24 cellular contexts compared by ENCODE assay signal in genomic region chr3:150913174-150913922, GRCh38. TPM values are rescaled to one million over a fixed set of nuclear protein-coding genes. Genes with fewer than 3 reads are reported as not detected.
DNase-seq lines count a peak whose midpoint lies in the region; ATAC-seq and TF ChIP-seq lines count a peak whose summit lies in the region.
"Had no signal": no experiment of that assay in that cellular context is flagged by ENCODE, and none has a peak within 500 bp of the region (broad histone marks: within the 10 kb centered on the region; RNA-seq: fewer than 3 reads in every experiment).

No MANE protein-coding gene starts in this region.

- H3K27me3 ChIP-seq in OCI-LY3 (ENCODE audit: low read depth, low read length) (peaks cover 51% of the 10 kb centered on the region), colonic mucosa (no peaks in the 10 kb centered on the region)

- no peaks in the 10 kb centered on the region for H4K20me1 ChIP-seq in OCI-LY3 (ENCODE audit: insufficient read depth, low read length)

- intact Hi-C loops in colonic mucosa (cut with DNase I) (no loop called here), CD14-positive monocyte (cut with micrococcal nuclease) (no loop called here)

- H3K27ac ChIP-seq in OCI-LY3 (ENCODE audit: low read length) (no peak overlapping the region), colonic mucosa (no peak overlapping the region)
- H3K27ac ChIP-seq: esophagus muscularis mucosa, suprapubic skin had no signal

- H3K9ac ChIP-seq in OCI-LY3 (ENCODE audit: low read length) (no peak overlapping the region), colonic mucosa (ENCODE audit: low read depth in 2 of 2, low read length in 2 of 2) (no peak overlapping the region)

- no peaks in the 10 kb centered on the region for H3K36me3 Mint-ChIP-seq in CD14-positive monocyte
- H3K36me3 Mint-ChIP-seq: activated naive CD4-positive, alpha-beta T cell treated with anti-CD3 and anti-CD28 coated beads, Interleukin-2, amount 10 ng/mL, durations not matched to agents 7 days and 5 days had no signal

- peak overlapping the region in 1 of 2 donors; percentile 31 for H3K4me3 Mint-ChIP-seq in CD14-positive monocyte
- H3K4me3 Mint-ChIP-seq: activated naive CD4-positive, alpha-beta T cell treated with anti-CD3 and anti-CD28 coated beads, Interleukin-2, amount 10 ng/mL, durations not matched to agents 7 days and 5 days had no signal

- TF ChIP-seq CTCF in OCI-LY3 (IDR thresholded peaks at IDR 0.05; ENCODE audit: low read depth, low read length) (no peak), colonic mucosa (IDR thresholded peaks at IDR 0.05) (no peak), CD14-positive monocyte (IDR thresholded peaks at IDR 0.05) (no peak)

- DNase-seq in DMS 273 (lab: John Stamatoyannopoulos, UW; ENCODE audit: unreplicated experiment), result peak; percentile 78
- DNase-seq in iris pigment epithelial cell (ENCODE audit: low read depth), result peak; percentile 16
- no peak for DNase-seq in colonic mucosa
- DNase-seq in C1 segment of cervical spinal cord (lab: John Stamatoyannopoulos, UW), result no peak
- no peak for DNase-seq in CD14-positive monocyte (ENCODE audit: low spot score)
- DNase-seq: activated CD4-positive, alpha-beta T cell treated with anti-CD3 and anti-CD28 coated beads for 48 hours; activated naive CD4-positive, alpha-beta T cell treated with anti-CD3 and anti-CD28 coated beads, Interleukin-2, amount 10 ng/mL, durations not matched to agents 7 days and 5 days; dorsolateral prefrontal cortex; GDM1; HCEC 1CT; IMR-90; mucosa of descending colon; NCI-H1092; occipital lobe; SHP77 treated with DMSO at 0.1 percent for 48 hours; stimulated activated CD4-positive, alpha-beta T cell treated with anti-CD3 and anti-CD28 coated beads, Interleukin-4, amount 100 ng/mL, for 24 hours; stimulated activated CD8-positive, alpha-beta memory T cell treated with anti-CD3 and anti-CD28 coated beads, Interleukin-4, amount 100 ng/mL, for 48 hours; T1000 had no signal

- peak overlapping the region in 1 of 7 donors; percentile 77 for H3K27ac Mint-ChIP-seq in CD14-positive monocyte
- H3K27ac Mint-ChIP-seq: activated naive CD4-positive, alpha-beta T cell treated with anti-CD3 and anti-CD28 coated beads, Interleukin-2, amount 10 ng/mL, durations not matched to agents 7 days and 5 days had no signal

- H3K4me3 ChIP-seq in OCI-LY3 (ENCODE audit: low read length), result no peak overlapping the region
- H3K4me3 ChIP-seq in colonic mucosa, result no peak overlapping the region
- H3K4me3 ChIP-seq: dorsolateral prefrontal cortex, esophagus muscularis mucosa, mucosa of descending colon, suprapubic skin had no signal

- peak overlapping the region; percentile 58 for H3K4me2 ChIP-seq in OCI-LY3 (ENCODE audit: low read length)

- H3K27me3 Mint-ChIP-seq in CD14-positive monocyte (ENCODE audit: low read depth in 3 of 3), result peaks cover 1 to 2% (median 2%) of the 10 kb centered on the region in 3 donors

- H3K79me2 ChIP-seq in OCI-LY3 (ENCODE audit: low read length), result no peaks in the 10 kb centered on the region

- no peaks in the 10 kb centered on the region for H3K9me3 Mint-ChIP-seq in CD14-positive monocyte
- H3K9me3 Mint-ChIP-seq: activated naive CD4-positive, alpha-beta T cell treated with anti-CD3 and anti-CD28 coated beads, Interleukin-2, amount 10 ng/mL, durations not matched to agents 7 days and 5 days had no signal

- H3K9me3 ChIP-seq in OCI-LY3 (ENCODE audit: insufficient read depth, low read length) (no peaks in the 10 kb centered on the region), colonic mucosa (no peaks in the 10 kb centered on the region)
- H3K9me3 ChIP-seq: esophagus muscularis mucosa, mucosa of descending colon, suprapubic skin had no signal

- no peaks in the 10 kb centered on the region for H3K36me3 ChIP-seq in OCI-LY3 (replicated peaks; ENCODE audit: low read depth, low read length)
- H3K36me3 ChIP-seq in colonic mucosa, result no peaks in the 10 kb centered on the region
- H3K36me3 ChIP-seq: esophagus muscularis mucosa, suprapubic skin had no signal

- no peak overlapping the region for H2AFZ ChIP-seq in OCI-LY3 (ENCODE audit: low read depth, low read length)

- ATAC-seq in HG02571 (IDR thresholded peaks at IDR 0.05; ENCODE audit: unreplicated experiment) (peak; percentile 22), HG02840 (IDR thresholded peaks at IDR 0.05; ENCODE audit: low FRiP score, unreplicated experiment) (no peak)
- ATAC-seq: mucosa of descending colon had no signal

- peaks cover 35% of the 10 kb centered on the region for H3K4me1 ChIP-seq in OCI-LY3 (ENCODE audit: low read length)
- H3K4me1 ChIP-seq in colonic mucosa, result no peaks in the 10 kb centered on the region

- H3K4me1 Mint-ChIP-seq in CD14-positive monocyte, result peaks cover 22% of the 10 kb centered on the region
- H3K4me1 Mint-ChIP-seq: activated naive CD4-positive, alpha-beta T cell treated with anti-CD3 and anti-CD28 coated beads, Interleukin-2, amount 10 ng/mL, durations not matched to agents 7 days and 5 days had no signal

RNA-seq across cellular contexts. Expression of gene MINDY4B, which starts 8.1 kb away (rescaled TPM):
- total RNA-seq in colonic mucosa, result not detected
- polyA plus RNA-seq in CD14-positive monocyte, result not detected
- total RNA-seq: esophagus muscularis mucosa, IMR-90, kidney epithelial cell, mucosa of descending colon, occipital lobe, suprapubic skin had no signal
- polyA plus RNA-seq: IMR-90 had no signal

RNA-seq across cellular contexts. Expression of gene CLRN1, which starts 59.2 kb away (rescaled TPM):
- total RNA-seq in colonic mucosa, result not detected
- polyA plus RNA-seq in CD14-positive monocyte, result not detected
- total RNA-seq: esophagus muscularis mucosa, IMR-90, kidney epithelial cell, mucosa of descending colon, occipital lobe, suprapubic skin had no signal
- polyA plus RNA-seq: IMR-90 had no signal

Comparison
In these comparisons a context has a peak if more than half of its experiments do, and no peak if none do; other contexts are left out.
1. DNase-seq: peak in DMS 273 (single experiment) and iris pigment epithelial cell (single experiment); none in colonic mucosa (single experiment), C1 segment of cervical spinal cord (0 of 14) and CD14-positive monocyte (single experiment).